In genomic region chr20:5596401-5597193, GRCh38 we compare ENCODE assay signal across 12 cellular contexts. TPM values are rescaled to one million over a fixed set of nuclear protein-coding genes. Genes with fewer than 3 reads are reported as not detected.
DNase-seq lines count a peak whose midpoint lies in the region; ATAC-seq lines count a peak whose summit lies in the region.
"Had no signal": no experiment of that assay in that cellular context is flagged by ENCODE, and none has a peak within 500 bp of the region (broad histone marks: within the 10 kb centered on the region; RNA-seq: fewer than 3 reads in every experiment).

No MANE protein-coding gene starts in this region.

- H3K27me3 ChIP-seq in BLaER1 treated with 17β-estradiol and CSF1 and Interleukin-3, amounts not matched to agents 10 nM and 100 nM = no peaks in the 10 kb centered on the region
- H3K27me3 ChIP-seq: BLaER1 had no signal

- no peak for DNase-seq in activated naive CD8-positive, alpha-beta T cell treated with anti-CD3 and anti-CD28 coated beads for 36 hours
- DNase-seq in NCI-H2196 (lab: John Stamatoyannopoulos, UW; ENCODE audit: unreplicated experiment) (no peak), SW480 (ENCODE audit: low spot score) (no peak), SHP77 (lab: John Stamatoyannopoulos, UW) (no peak), SKM-1 treated with dmso at 0.1 percent for 144 hours (lab: John Stamatoyannopoulos, UW; ENCODE audit: unreplicated experiment) (no peak)
- DNase-seq: left cardiac atrium, NCI-H2227 treated with DMSO at 0.1 percent for 48 hours had no signal

- peaks cover 57% of the 10 kb centered on the region for H3K4me1 Mint-ChIP-seq in activated naive CD8-positive, alpha-beta T cell treated with anti-CD3 and anti-CD28 coated beads for 36 hours

- ATAC-seq in GM18498 (IDR thresholded peaks at IDR 0.05; ENCODE audit: unreplicated experiment) (peak; percentile 50), HG02642 (IDR thresholded peaks at IDR 0.05; ENCODE audit: poor library complexity, unreplicated experiment) (peak; percentile 29)
- ATAC-seq: left cardiac atrium had no signal

- H3K4me3 Mint-ChIP-seq in activated naive CD8-positive, alpha-beta T cell treated with anti-CD3 and anti-CD28 coated beads for 36 hours = no peak overlapping the region
- H3K4me3 Mint-ChIP-seq: dendritic cell treated with granulocyte-macrophage colony-stimulating factor and Interleukin-4, amounts not matched to agents 40 ng/mL and 50 ng/mL, for 4 days had no signal

- H3K4me3 ChIP-seq in BLaER1 treated with 17β-estradiol and CSF1 and Interleukin-3, amounts not matched to agents 10 nM and 100 nM = no peak overlapping the region; a peak in 1 of 20 replicates
- H3K4me3 ChIP-seq: BLaER1 had no signal

- peaks cover 97 to 100% (median 100%) of the 10 kb centered on the region in 11 experiments for H3K36me3 ChIP-seq in BLaER1 treated with 17β-estradiol and CSF1 and Interleukin-3, amounts not matched to agents 10 nM and 100 nM

- H3K4me2 ChIP-seq in BLaER1 treated with 17β-estradiol and CSF1 and Interleukin-3, amounts not matched to agents 10 nM and 100 nM = peak overlapping the region in 7 of 11 experiments; percentile 1 to 20 (median 4); a peak in 4 of 22 replicates
- H3K4me2 ChIP-seq: BLaER1 had no signal

- H3K9ac ChIP-seq in BLaER1 treated with 17β-estradiol and CSF1 and Interleukin-3, amounts not matched to agents 10 nM and 100 nM = peak overlapping the region in 2 of 11 experiments; percentile 25; a peak in 2 of 22 replicates
- H3K9ac ChIP-seq: BLaER1 had no signal

- H3K9me3 Mint-ChIP-seq in activated naive CD8-positive, alpha-beta T cell treated with anti-CD3 and anti-CD28 coated beads for 36 hours = no peaks in the 10 kb centered on the region
- H3K9me3 Mint-ChIP-seq: dendritic cell treated with granulocyte-macrophage colony-stimulating factor and Interleukin-4, amounts not matched to agents 40 ng/mL and 50 ng/mL, for 4 days had no signal

- peaks cover 34% of the 10 kb centered on the region for H3K36me3 Mint-ChIP-seq in activated naive CD8-positive, alpha-beta T cell treated with anti-CD3 and anti-CD28 coated beads for 36 hours

- H3K9me3 ChIP-seq in BLaER1 treated with 17β-estradiol and CSF1 and Interleukin-3, amounts not matched to agents 10 nM and 100 nM (replicated peaks in 1 of 11) = no peaks in the 10 kb centered on the region
- H3K9me3 ChIP-seq: BLaER1 had no signal

- H3K27me3 Mint-ChIP-seq in activated naive CD8-positive, alpha-beta T cell treated with anti-CD3 and anti-CD28 coated beads for 36 hours = no peaks in the 10 kb centered on the region
- H3K27me3 Mint-ChIP-seq: dendritic cell treated with granulocyte-macrophage colony-stimulating factor and Interleukin-4, amounts not matched to agents 40 ng/mL and 50 ng/mL, for 4 days had no signal

- no peak overlapping the region for H3K27ac ChIP-seq in BLaER1 treated with 17β-estradiol and CSF1 and Interleukin-3, amounts not matched to agents 10 nM and 100 nM
- H3K27ac ChIP-seq: BLaER1 had no signal

- peaks cover 7 to 33% (median 18%) of the 10 kb centered on the region in 10 experiments; a peak in 16 of 20 replicates for H3K4me1 ChIP-seq in BLaER1 treated with 17β-estradiol and CSF1 and Interleukin-3, amounts not matched to agents 10 nM and 100 nM

- H4K20me1 ChIP-seq in BLaER1 treated with 17β-estradiol and CSF1 and Interleukin-3, amounts not matched to agents 10 nM and 100 nM = peaks cover 30 to 98% (median 68%) of the 10 kb centered on the region in 11 experiments

- H3K27ac Mint-ChIP-seq in activated naive CD8-positive, alpha-beta T cell treated with anti-CD3 and anti-CD28 coated beads for 36 hours = peak overlapping the region; percentile 42
- H3K27ac Mint-ChIP-seq: dendritic cell treated with granulocyte-macrophage colony-stimulating factor and Interleukin-4, amounts not matched to agents 40 ng/mL and 50 ng/mL, for 4 days had no signal

RNA-seq across cellular contexts. Expression of gene GPCPD1, which starts 14.2 kb away (rescaled TPM):
- 10 to 100 TPM; 23.7 to 24.3 TPM for total RNA-seq in activated naive CD8-positive, alpha-beta T cell treated with anti-CD3 and anti-CD28 coated beads for 36 hours
